In the genomic region with DNA sequence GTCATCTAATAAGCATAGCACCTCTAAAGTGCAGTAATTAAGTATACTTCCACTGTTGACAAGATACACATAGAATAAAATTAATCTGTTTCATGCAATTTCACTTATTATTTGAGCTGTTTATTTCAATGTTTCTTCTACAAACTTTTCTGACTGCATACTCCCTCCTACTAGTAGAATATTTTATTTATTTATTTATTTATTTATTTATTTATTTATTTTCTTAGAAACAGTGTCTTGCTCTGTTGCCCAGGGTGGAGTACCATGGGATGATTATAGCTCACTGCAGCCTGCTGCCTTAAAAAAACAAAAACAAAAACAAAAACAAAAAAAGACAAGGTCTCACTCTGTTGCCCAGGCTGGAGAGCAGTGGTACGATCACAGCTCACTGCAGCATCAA, we compare ENCODE assay signal across 34 cellular contexts.
"Had no signal": no experiment of that assay in that cellular context is flagged by ENCODE, and none has a peak within 500 bp of the region (broad histone marks: within the 10 kb centered on the region; RNA-seq: fewer than 3 reads in every experiment).

No MANE protein-coding gene starts in this region.

- DNase-seq: activated effector memory CD4-positive, alpha-beta T cell treated with anti-CD3 and anti-CD28 coated beads, Interleukin-2, amount 50 U/mL, for 16 hours; activated effector memory CD4-positive, alpha-beta T cell treated with Interleukin-2 at 50 U/mL for 16 hours; activated gamma-delta T cell; activated gamma-delta T cell treated with Interleukin-2 at 50 U/mL for 16 hours; activated naive CD4-positive, alpha-beta T cell; activated naive CD4-positive, alpha-beta T cell treated with anti-CD3 and anti-CD28 coated beads for 36 hours; activated naive CD4-positive, alpha-beta T cell treated with anti-CD3 and anti-CD28 coated beads, Interleukin-2, amount 10 ng/mL, durations not matched to agents 7 days and 5 days; activated naive CD4-positive, alpha-beta T cell treated with anti-CD3 and anti-CD28 coated beads, Interleukin-2, amount 50 U/mL, for 16 hours; activated naive CD4-positive, alpha-beta T cell treated with Interleukin-2 at 50 U/mL for 16 hours; activated naive CD8-positive, alpha-beta T cell treated with anti-CD3 and anti-CD28 coated beads for 36 hours; activated naive CD8-positive, alpha-beta T cell treated with anti-CD3 and anti-CD28 coated beads, Interleukin-2, amount 10 ng/mL, durations not matched to agents 7 days and 5 days; activated naive CD8-positive, alpha-beta T cell treated with anti-CD3 and anti-CD28 coated beads, Interleukin-2, amount 50 U/mL, for 24 hours; activated T-cell treated with anti-CD3 and anti-CD28 coated beads, Interleukin-2, amount 50 U/mL, for 1 hour; activated T-cell treated with anti-CD3 and anti-CD28 coated beads, Interleukin-2, amount 50 U/mL, for 24 hours; activated T-cell treated with anti-CD3 and anti-CD28 coated beads, Interleukin-2, amount 50 U/mL, for 4 hours; activated T-cell treated with anti-CD3 and anti-CD28 coated beads, Interleukin-2, amount 50 U/mL, for 48 hours; activated T-cell treated with anti-CD3 and anti-CD28 coated beads, Interleukin-2, amount 50 U/mL, for 72 hours; adrenal gland; amniotic stem cell; amygdala; anterior cingulate cortex; aorta; body of pancreas; brain microvascular endothelial cell; caudate nucleus; central memory CD4-positive, alpha-beta T cell; cerebellar nuclear complex had no signal

- ATAC-seq: activated naive CD4-positive, alpha-beta T cell treated with anti-CD3 and anti-CD28 coated beads, Interleukin-2, amount 50 U/mL, for 72 hours; activated naive CD8-positive, alpha-beta T cell treated with anti-CD3 and anti-CD28 coated beads, Interleukin-2, amount 50 U/mL, for 24 hours; activated T-cell treated with anti-CD3 and anti-CD28 coated beads, Interleukin-2, amount 50 U/mL, for 4 hours; activated T-cell treated with anti-CD3 and anti-CD28 coated beads, Interleukin-2, amount 50 U/mL, for 72 hours; activated T-helper 17 cell treated with anti-CD3 and anti-CD28 coated beads, Interleukin-2, amount 50 U/mL, for 72 hours; body of pancreas had no signal

- H3K27ac ChIP-seq: adrenal gland, ascending aorta, body of pancreas, brain microvascular endothelial cell, breast epithelium, cardiac muscle cell had no signal

- H3K4me1 ChIP-seq: adrenal gland, ascending aorta, breast epithelium had no signal

- H3K4me3 ChIP-seq: adrenal gland, ascending aorta, body of pancreas, breast epithelium, cardiac muscle cell had no signal

- FAIRE-seq: astrocyte, bronchial epithelial cell had no signal

- H3K36me3 ChIP-seq: adrenal gland, ascending aorta, brain microvascular endothelial cell, breast epithelium, cardiac muscle cell had no signal

- H3K9me3 ChIP-seq: ascending aorta, body of pancreas, breast epithelium had no signal
